ENCODE assay signal across 8 cellular contexts in the genomic region with DNA sequence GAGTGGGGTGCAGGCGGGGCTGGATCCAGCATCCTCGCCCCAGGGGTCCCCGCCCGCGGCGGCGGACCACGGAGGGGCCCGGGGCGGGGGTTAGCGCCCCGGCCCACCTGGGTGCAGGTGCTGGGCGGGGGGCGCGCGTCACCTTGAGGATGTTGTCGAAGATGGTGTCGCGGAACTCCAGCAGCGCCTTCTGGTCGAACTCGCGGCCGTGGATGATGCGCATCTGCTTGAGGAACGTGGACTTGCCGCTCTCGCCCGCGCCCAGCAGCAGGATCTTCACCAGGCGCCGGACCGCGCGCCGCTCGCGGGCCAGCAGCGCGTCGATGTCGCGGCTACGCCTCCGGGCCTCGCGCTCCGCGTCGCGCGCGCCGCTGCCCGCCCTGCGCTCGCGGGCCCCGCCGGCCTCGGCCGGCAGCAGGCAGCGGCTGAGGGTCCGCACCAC. TPM values are rescaled to one million over a fixed set of nuclear protein-coding genes. Genes with fewer than 3 reads are reported as not detected.
A peak's percentile ranks its signal among the peaks of the same experiment; 100 is the strongest.
DNase-seq lines count a peak whose midpoint lies in the region; FAIRE-seq and TF ChIP-seq lines count a peak whose summit lies in the region.

No MANE protein-coding gene starts in this region.

- H3K4me3 ChIP-seq in fibroblast of mammary gland (ENCODE audit: control insufficient read depth, low read depth, low read length): peak overlapping the region; percentile 59
- peak overlapping the region; percentile 76 for H3K4me3 ChIP-seq in neural cell (ENCODE audit: low read length)

- peak overlapping the region; percentile 45 for H3K27ac ChIP-seq in neural cell (ENCODE audit: low read length)

- peak overlapping the region; percentile 69 for H3K9ac ChIP-seq in neural cell (ENCODE audit: low read length)

- no peaks in the 10 kb centered on the region for H3K27me3 ChIP-seq in neural cell (ENCODE audit: insufficient read depth, low read depth, low read length)

- no peaks in the 10 kb centered on the region for H3K36me3 ChIP-seq in neural cell (ENCODE audit: insufficient read depth, low read length)

- peak overlapping the region; percentile 66 for H3K4me2 ChIP-seq in neural cell (ENCODE audit: low read length)

- H3K79me2 ChIP-seq in neural cell (replicated peaks; ENCODE audit: insufficient read depth, low read length): peaks cover 36% of the 10 kb centered on the region

- no peak overlapping the region for H2AFZ ChIP-seq in neural cell (ENCODE audit: low read depth, low read length)

- peak; percentile 85 for FAIRE-seq in HTR-8/SVneo (lab: Jason Lieb, UNC)

- peak; percentile 52 for TF ChIP-seq RAD21 in neural cell (conservative IDR thresholded peaks at IDR 0.05)

- TF ChIP-seq CTCF in fibroblast of mammary gland (conservative IDR thresholded peaks at IDR 0.05; ENCODE audit: control insufficient read depth, insufficient read depth, low read depth, low read length) (no peak), neural cell (IDR thresholded peaks at IDR 0.05; ENCODE audit: poor library complexity, severe bottlenecking) (peak; percentile 18)

- H3K9me2 ChIP-seq in neural cell (ENCODE audit: insufficient read depth, low read length): no peaks in the 10 kb centered on the region

- H3F3A ChIP-seq in neural cell (ENCODE audit: insufficient read depth, low read length, poor library complexity, severe bottlenecking): no peaks in the 10 kb centered on the region

- no peak for TF ChIP-seq EP300 in neural cell (conservative IDR thresholded peaks at IDR 0.05; ENCODE audit: poor library complexity, severe bottlenecking)

- no peaks in the 10 kb centered on the region for H4K20me1 ChIP-seq in neural cell (ENCODE audit: insufficient read depth)

- H3K9me3 ChIP-seq in neural cell (ENCODE audit: low read length): no peaks in the 10 kb centered on the region

- DNase-seq in DMS53 (lab: John Stamatoyannopoulos, UW) (peak; percentile 81), DMS53 treated with DMSO at 0.1 percent for 48 hours (lab: John Stamatoyannopoulos, UW; ENCODE audit: unreplicated experiment) (no peak), HTR-8/SVneo (ENCODE audit: insufficient read length, low spot score) (no peak), fibroblast of mammary gland (ENCODE audit: low read depth) (no peak), NCI-H526 treated with DMSO at 0.1 percent for 48 hours (lab: John Stamatoyannopoulos, UW) (no peak), GF-D8 (lab: John Stamatoyannopoulos, UW) (no peak)
- DNase-seq in activated CD4-positive, alpha-beta T cell treated with anti-CD3 and anti-CD28 coated beads, Interleukin-2, amount 50 U/mL, for 4 hours: peak; percentile 18 to 19

TF ChIP-seq in neural cell, 6 proteins besides CTCF, POLR2A, EP300 and RAD21:
- TF ChIP-seq EZH2 (IDR thresholded peaks at IDR 0.05; ENCODE audit: borderline replicate concordance, insufficient read depth, low read length, poor library complexity, severe bottlenecking) (no peak), POLR2AphosphoS5 (IDR thresholded peaks at IDR 0.05) (no peak), SMC3 (conservative IDR thresholded peaks at IDR 0.05; ENCODE audit: poor library complexity) (peak; percentile 36), MXI1 (conservative IDR thresholded peaks at IDR 0.05; ENCODE audit: poor library complexity, severe bottlenecking) (peak; percentile 39), TAF1 (IDR thresholded peaks at IDR 0.05; ENCODE audit: low read depth) (no peak)
- TF ChIP-seq, protein P1, sequence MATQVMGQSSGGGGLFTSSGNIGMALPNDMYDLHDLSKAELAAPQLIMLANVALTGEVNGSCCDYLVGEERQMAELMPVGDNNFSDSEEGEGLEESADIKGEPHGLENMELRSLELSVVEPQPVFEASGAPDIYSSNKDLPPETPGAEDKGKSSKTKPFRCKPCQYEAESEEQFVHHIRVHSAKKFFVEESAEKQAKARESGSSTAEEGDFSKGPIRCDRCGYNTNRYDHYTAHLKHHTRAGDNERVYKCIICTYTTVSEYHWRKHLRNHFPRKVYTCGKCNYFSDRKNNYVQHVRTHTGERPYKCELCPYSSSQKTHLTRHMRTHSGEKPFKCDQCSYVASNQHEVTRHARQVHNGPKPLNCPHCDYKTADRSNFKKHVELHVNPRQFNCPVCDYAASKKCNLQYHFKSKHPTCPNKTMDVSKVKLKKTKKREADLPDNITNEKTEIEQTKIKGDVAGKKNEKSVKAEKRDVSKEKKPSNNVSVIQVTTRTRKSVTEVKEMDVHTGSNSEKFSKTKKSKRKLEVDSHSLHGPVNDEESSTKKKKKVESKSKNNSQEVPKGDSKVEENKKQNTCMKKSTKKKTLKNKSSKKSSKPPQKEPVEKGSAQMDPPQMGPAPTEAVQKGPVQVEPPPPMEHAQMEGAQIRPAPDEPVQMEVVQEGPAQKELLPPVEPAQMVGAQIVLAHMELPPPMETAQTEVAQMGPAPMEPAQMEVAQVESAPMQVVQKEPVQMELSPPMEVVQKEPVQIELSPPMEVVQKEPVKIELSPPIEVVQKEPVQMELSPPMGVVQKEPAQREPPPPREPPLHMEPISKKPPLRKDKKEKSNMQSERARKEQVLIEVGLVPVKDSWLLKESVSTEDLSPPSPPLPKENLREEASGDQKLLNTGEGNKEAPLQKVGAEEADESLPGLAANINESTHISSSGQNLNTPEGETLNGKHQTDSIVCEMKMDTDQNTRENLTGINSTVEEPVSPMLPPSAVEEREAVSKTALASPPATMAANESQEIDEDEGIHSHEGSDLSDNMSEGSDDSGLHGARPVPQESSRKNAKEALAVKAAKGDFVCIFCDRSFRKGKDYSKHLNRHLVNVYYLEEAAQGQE (IDR thresholded peaks at IDR 0.05; ENCODE audit: borderline replicate concordance): no peak

RNA-seq across cellular contexts. Expression of a gene that starts 0.4 kb away (rescaled TPM):
- 15.5 and 17.2 TPM in 2 replicates for polyA plus RNA-seq in neural cell
- polyA minus RNA-seq in neural cell: 40.7 and 41.4 TPM in 2 replicates

Comparison
In these comparisons a context has a peak if more than half of its experiments do, and no peak if none do; other contexts are left out.
1. DNase-seq: peak in DMS53 (single experiment) and activated CD4-positive, alpha-beta T cell treated with anti-CD3 and anti-CD28 coated beads, Interleukin-2, amount 50 U/mL, for 4 hours (2 of 2); none in DMS53 treated with DMSO at 0.1 percent for 48 hours (single experiment), HTR-8/SVneo (single experiment), fibroblast of mammary gland (single experiment), NCI-H526 treated with DMSO at 0.1 percent for 48 hours (single experiment) and GF-D8 (single experiment).